Comparison of ENCODE assay signal across 12 cellular contexts in genomic region chr9:64773491-64773931, GRCh38.
DNase-seq lines count a peak whose midpoint lies in the region; ATAC-seq and TF ChIP-seq lines count a peak whose summit lies in the region.
"Had no signal": no experiment of that assay in that cellular context is flagged by ENCODE, and none has a peak within 500 bp of the region (broad histone marks: within the 10 kb centered on the region; RNA-seq: fewer than 3 reads in every experiment).

No MANE protein-coding gene starts in this region.

- ATAC-seq in activated CD4-positive, CD25-positive, alpha-beta regulatory T cell treated with anti-CD3 and anti-CD28 coated beads, Interleukin-2, amount 50 U/mL, for 24 hours = no peak
- ATAC-seq in GM21825 (IDR thresholded peaks at IDR 0.05; ENCODE audit: unreplicated experiment) = no peak
- no peak for ATAC-seq in GM18861 (IDR thresholded peaks at IDR 0.05; ENCODE audit: unreplicated experiment)

- no peaks in the 10 kb centered on the region for H3K36me3 ChIP-seq in A673 (ENCODE audit: insufficient read depth, low read length, poor library complexity, severe bottlenecking)

- DNase-seq in A673 (ENCODE audit: low spot score) (peak; percentile 0), HFF-Myc (ENCODE audit: extremely low read depth, low read depth) (no peak), dorsolateral prefrontal cortex (peak in 1 of 10 donors; percentile 20), nephron progenitor cell (peak; percentile 25), superior temporal gyrus (ENCODE audit: extremely low spot score) (no peak)
- DNase-seq: DMS53 had no signal

- H3K9me3 ChIP-seq in A673 (ENCODE audit: low read depth, low read length, poor library complexity, severe bottlenecking) = no peaks in the 10 kb centered on the region

- no peaks in the 10 kb centered on the region for H3K36me3 Mint-ChIP-seq in nephron progenitor cell (ENCODE audit: low read depth)
- H3K36me3 Mint-ChIP-seq: mesothelial cell of epicardium had no signal

- POLR2A ChIA-PET in A673 (lab: Charles Lee; ENCODE audit: low non-redundant PET) = no interaction called here

- H3K9me3 Mint-ChIP-seq in nephron progenitor cell = peaks cover under 1% of the 10 kb centered on the region
- H3K9me3 Mint-ChIP-seq: central memory CD8-positive, alpha-beta T cell; T-helper 1 cell treated with Interleukin-12 subunit alpha and Interleukin-12 subunit beta and Interleukin-4 antibody, amounts not matched to agents 30 μg/mL and 1 μg/mL, for 36 hours had no signal

- TF ChIP-seq CTCF in A673 (conservative IDR thresholded peaks at IDR 0.05; ENCODE audit: low read depth, low read length) = no peak
- TF ChIP-seq CTCF in HFF-Myc (IDR thresholded peaks at IDR 0.05; ENCODE audit: low read depth, low read length, missing control alignments) = no peak
- TF ChIP-seq CTCF in dorsolateral prefrontal cortex (IDR thresholded peaks at IDR 0.05 in 54 of 56, conservative IDR thresholded peaks at IDR 0.05 in 2 of 56; ENCODE audit: low read depth in 1 of 56, partially characterized antibody in 56 of 56) = no peak
- no peak for TF ChIP-seq CTCF in nephron progenitor cell (IDR thresholded peaks at IDR 0.05)

- no peak overlapping the region for H3K27ac Mint-ChIP-seq in nephron progenitor cell
- H3K27ac Mint-ChIP-seq: mesothelial cell of epicardium; T-helper 1 cell treated with Interleukin-12 subunit alpha and Interleukin-12 subunit beta and Interleukin-4 antibody, amounts not matched to agents 30 μg/mL and 1 μg/mL, for 36 hours had no signal

- CTCF ChIA-PET in A673 (lab: Charles Lee) = no interaction called here

- BruUV-seq in A673 (replicated peaks; lab: Mats Ljungman, UMichigan) = no TSS peak

- no peak overlapping the region for H3K27ac ChIP-seq in A673 (ENCODE audit: low read depth, low read length, poor library complexity, severe bottlenecking)
- H3K27ac ChIP-seq in dorsolateral prefrontal cortex = no peak overlapping the region

- peaks cover 34% of the 10 kb centered on the region for H3K27me3 Mint-ChIP-seq in nephron progenitor cell (ENCODE audit: low read depth, poor library complexity)

- peak overlapping the region; percentile 31 for H3K4me3 ChIP-seq in A673 (ENCODE audit: low read depth, low read length, poor library complexity, severe bottlenecking)
- peak overlapping the region; percentile 11; the same call in 1 of the 2 replicates for H3K4me3 ChIP-seq in HFF-Myc (replicated peaks; ENCODE audit: low read depth, low read length)
- peak overlapping the region in 35 of 59 donors; percentile 11 to 59 (median 40) for H3K4me3 ChIP-seq in dorsolateral prefrontal cortex

- H3K27me3 ChIP-seq in A673 (replicated peaks; ENCODE audit: insufficient read depth, low read depth, low read length, poor library complexity) (no peaks in the 10 kb centered on the region), dorsolateral prefrontal cortex (no peaks in the 10 kb centered on the region)

- H3K4me3 Mint-ChIP-seq in nephron progenitor cell = peak overlapping the region; percentile 15
- H3K4me3 Mint-ChIP-seq: T-helper 1 cell treated with Interleukin-12 subunit alpha and Interleukin-12 subunit beta and Interleukin-4 antibody, amounts not matched to agents 30 μg/mL and 1 μg/mL, for 36 hours had no signal

- H3K4me1 Mint-ChIP-seq in nephron progenitor cell = no peaks in the 10 kb centered on the region
- H3K4me1 Mint-ChIP-seq: mesothelial cell of epicardium had no signal

- intact Hi-C loops in A673 (cut with micrococcal nuclease; ENCODE audit: unreplicated experiment) (no loop called here), dorsolateral prefrontal cortex (cut with DNase I) (no loop called here)

- H3K4me1 ChIP-seq in A673 (ENCODE audit: insufficient read depth, low read length, poor library complexity, severe bottlenecking) = no peaks in the 10 kb centered on the region

Comparison
In these comparisons a context has a peak if more than half of its experiments do, and no peak if none do; other contexts are left out.
1. DNase-seq: peak in A673 (single experiment) and nephron progenitor cell (single experiment); none in HFF-Myc (single experiment) and superior temporal gyrus (single experiment).
2. Peak in every context shown above with its lines, with median percentiles within 50 percentile points of each other: H3K4me3 ChIP-seq.